8 cellular contexts compared by ENCODE assay signal in the genomic region with DNA sequence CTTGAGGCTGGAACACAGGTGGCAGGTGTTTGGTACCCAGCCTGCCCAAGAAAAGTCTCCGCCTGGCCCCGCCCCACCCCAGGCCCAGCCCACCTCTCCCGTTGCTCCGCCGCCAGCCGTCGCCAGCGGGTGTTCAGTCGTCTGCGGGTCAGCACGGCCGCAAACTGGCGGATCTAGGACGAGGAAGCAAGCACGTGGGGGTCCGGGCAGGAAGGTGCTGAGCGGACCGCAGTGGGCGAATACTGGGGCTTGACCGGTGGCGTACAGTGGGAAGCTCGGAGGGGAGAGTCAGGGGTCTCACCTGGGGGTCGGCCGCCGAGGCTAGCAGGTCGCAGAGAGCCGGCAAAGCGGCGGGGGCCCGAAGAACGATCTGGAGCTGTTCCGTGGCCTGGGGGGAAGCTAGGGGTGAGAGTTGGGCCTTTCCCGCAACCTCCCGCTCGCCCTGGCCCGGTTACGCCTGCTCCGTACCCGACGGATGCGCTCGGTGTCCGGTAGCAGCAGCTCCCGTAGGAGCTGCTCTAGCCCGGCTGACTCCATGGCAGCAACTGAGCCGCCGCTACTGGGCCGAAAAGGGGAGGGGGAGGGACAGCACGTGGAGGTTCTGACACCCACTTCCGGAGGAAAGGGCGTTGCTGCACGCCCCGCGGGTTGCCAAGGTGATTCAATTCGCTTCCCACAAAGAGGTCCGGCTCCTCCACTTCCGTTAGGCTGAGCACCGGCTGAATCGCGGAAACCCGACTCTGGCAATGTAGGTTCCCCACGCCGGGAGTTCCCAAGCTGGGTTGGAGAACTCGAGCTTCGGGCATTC. TPM values are rescaled to one million over a fixed set of nuclear protein-coding genes. Genes with fewer than 3 reads are reported as not detected.
A peak's percentile ranks its signal among the peaks of the same experiment; 100 is the strongest.
DNase-seq lines count a peak whose midpoint lies in the region; TF ChIP-seq lines count a peak whose summit lies in the region.

A gene with protein sequence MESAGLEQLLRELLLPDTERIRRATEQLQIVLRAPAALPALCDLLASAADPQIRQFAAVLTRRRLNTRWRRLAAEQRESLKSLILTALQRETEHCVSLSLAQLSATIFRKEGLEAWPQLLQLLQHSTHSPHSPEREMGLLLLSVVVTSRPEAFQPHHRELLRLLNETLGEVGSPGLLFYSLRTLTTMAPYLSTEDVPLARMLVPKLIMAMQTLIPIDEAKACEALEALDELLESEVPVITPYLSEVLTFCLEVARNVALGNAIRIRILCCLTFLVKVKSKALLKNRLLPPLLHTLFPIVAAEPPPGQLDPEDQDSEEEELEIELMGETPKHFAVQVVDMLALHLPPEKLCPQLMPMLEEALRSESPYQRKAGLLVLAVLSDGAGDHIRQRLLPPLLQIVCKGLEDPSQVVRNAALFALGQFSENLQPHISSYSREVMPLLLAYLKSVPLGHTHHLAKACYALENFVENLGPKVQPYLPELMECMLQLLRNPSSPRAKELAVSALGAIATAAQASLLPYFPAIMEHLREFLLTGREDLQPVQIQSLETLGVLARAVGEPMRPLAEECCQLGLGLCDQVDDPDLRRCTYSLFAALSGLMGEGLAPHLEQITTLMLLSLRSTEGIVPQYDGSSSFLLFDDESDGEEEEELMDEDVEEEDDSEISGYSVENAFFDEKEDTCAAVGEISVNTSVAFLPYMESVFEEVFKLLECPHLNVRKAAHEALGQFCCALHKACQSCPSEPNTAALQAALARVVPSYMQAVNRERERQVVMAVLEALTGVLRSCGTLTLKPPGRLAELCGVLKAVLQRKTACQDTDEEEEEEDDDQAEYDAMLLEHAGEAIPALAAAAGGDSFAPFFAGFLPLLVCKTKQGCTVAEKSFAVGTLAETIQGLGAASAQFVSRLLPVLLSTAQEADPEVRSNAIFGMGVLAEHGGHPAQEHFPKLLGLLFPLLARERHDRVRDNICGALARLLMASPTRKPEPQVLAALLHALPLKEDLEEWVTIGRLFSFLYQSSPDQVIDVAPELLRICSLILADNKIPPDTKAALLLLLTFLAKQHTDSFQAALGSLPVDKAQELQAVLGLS (minus strand): TSS at position 566 of the 808 bp plus-strand sequence. CDS start 29 bp downstream, at position 537.

- H3K27ac ChIP-seq in SJSA1: peak within 1 kb of the TSS; percentile 23; the same call in 1 of the 2 replicates

- H3K4me3 ChIP-seq in SJSA1 (peak within 1 kb of the TSS; percentile 54), neuron (ENCODE audit: low read length) (peak within 1 kb of the TSS; percentile 69)

- H3K36me3 ChIP-seq in SJSA1 (peaks cover 55% of the 10 kb centered on the region), neuron (ENCODE audit: insufficient read depth, low read length) (peaks cover 58% of the 10 kb centered on the region)

- POLR2A ChIA-PET in HEK293T (lab: Yijun Ruan, JAX): interaction anchor here (1.0 to 3.2 kb wide), 12 partner anchors 8 to 867 kb away, joined by 3 to 20 read pairs (median 7); a partner anchor contains a TSS

- CTCF ChIA-PET in HEK293T (lab: Yijun Ruan, JAX): interaction anchor here (0.6 to 1.7 kb wide), 4 partner anchors 24 to 120 kb away, joined by 3 to 5 read pairs (median 3); a partner anchor contains a TSS

- H3K4me1 ChIP-seq in SJSA1 (replicated peaks) (peaks cover 7% of the 10 kb centered on the region), neuron (ENCODE audit: insufficient read depth, low read length) (peaks cover 23% of the 10 kb centered on the region)

- no peak within 1 kb of the TSS for H2AFZ ChIP-seq in neuron (ENCODE audit: low read depth, low read length)

- H3K9me3 ChIP-seq in SJSA1 (replicated peaks) (no peaks in the 10 kb centered on the region), neuron (ENCODE audit: low read length) (no peaks in the 10 kb centered on the region)

- DNase-seq in GM03348 (ENCODE audit: low spot score): peak; percentile 98
- peak; percentile 98 for DNase-seq in HEK293T (ENCODE audit: extremely low spot score)
- DNase-seq in MV-4-11 (lab: John Stamatoyannopoulos, UW): peak; percentile 94
- DNase-seq in SJSA1 (ENCODE audit: low read depth in 1 of 2, low spot score in 2 of 2): peak; percentile 85 to 96
- peak; percentile 83 to 90 (median 88) for DNase-seq in activated naive CD4-positive, alpha-beta T cell (lab: John Stamatoyannopoulos, UW)
- peak; percentile 94 for DNase-seq in foreskin melanocyte
- DNase-seq in stromal cell of bone marrow (ENCODE audit: low read depth): peak; percentile 95

- H3K27me3 ChIP-seq in SJSA1 (replicated peaks) (no peaks in the 10 kb centered on the region), neuron (ENCODE audit: insufficient read depth, low read length) (no peaks in the 10 kb centered on the region)

TF ChIP-seq in HEK293T, 16 proteins besides CTCF, POLR2A, EP300 and RAD21:
- no peak for TF ChIP-seq SP1 (IDR thresholded peaks at IDR 0.05)
- no peak for TF ChIP-seq SUZ12 (IDR thresholded peaks at IDR 0.05)
- TF ChIP-seq LEF1 (IDR thresholded peaks at IDR 0.05; ENCODE audit: borderline replicate concordance): peak; percentile 68; the same call in 1 of the 2 replicates
- no peak for TF ChIP-seq HDGF (IDR thresholded peaks at IDR 0.05; ENCODE audit: borderline replicate concordance)
- TF ChIP-seq FOXK2 (IDR thresholded peaks at IDR 0.05): no peak
- TF ChIP-seq ZNF384 (IDR thresholded peaks at IDR 0.05): no peak
- no peak for TF ChIP-seq NFRKB (IDR thresholded peaks at IDR 0.05)
- no peak for TF ChIP-seq FOXA1 (IDR thresholded peaks at IDR 0.05)
- TF ChIP-seq CTBP1 (IDR thresholded peaks at IDR 0.05; ENCODE audit: borderline replicate concordance): peak; percentile 91
- peak; percentile 57 for TF ChIP-seq ELF4 (IDR thresholded peaks at IDR 0.05)
- peak; percentile 54; the same call in 1 of the 2 replicates for TF ChIP-seq FOXM1 (IDR thresholded peaks at IDR 0.05; ENCODE audit: borderline replicate concordance)
- peak; percentile 75 for TF ChIP-seq L3MBTL2 (conservative IDR thresholded peaks at IDR 0.05)
- TF ChIP-seq BHLHE40 (IDR thresholded peaks at IDR 0.05; ENCODE audit: borderline replicate concordance): no peak
- TF ChIP-seq, protein P1, sequence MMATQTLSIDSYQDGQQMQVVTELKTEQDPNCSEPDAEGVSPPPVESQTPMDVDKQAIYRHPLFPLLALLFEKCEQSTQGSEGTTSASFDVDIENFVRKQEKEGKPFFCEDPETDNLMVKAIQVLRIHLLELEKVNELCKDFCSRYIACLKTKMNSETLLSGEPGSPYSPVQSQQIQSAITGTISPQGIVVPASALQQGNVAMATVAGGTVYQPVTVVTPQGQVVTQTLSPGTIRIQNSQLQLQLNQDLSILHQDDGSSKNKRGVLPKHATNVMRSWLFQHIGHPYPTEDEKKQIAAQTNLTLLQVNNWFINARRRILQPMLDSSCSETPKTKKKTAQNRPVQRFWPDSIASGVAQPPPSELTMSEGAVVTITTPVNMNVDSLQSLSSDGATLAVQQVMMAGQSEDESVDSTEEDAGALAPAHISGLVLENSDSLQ (IDR thresholded peaks at IDR 0.05): peak; percentile 72
- TF ChIP-seq ARNT (IDR thresholded peaks at IDR 0.05): peak; percentile 74; the same call in 1 of the 2 replicates
- TF ChIP-seq TARDBP (IDR thresholded peaks at IDR 0.05): no peak
TF ChIP-seq in HEK293T: peak in this region for 7.

RNA-seq across cellular contexts. Expression of the gene that starts here (rescaled TPM):
- total RNA-seq in SJSA1 (2014; rRNA removed; shearing (Covaris generic)): 25.1 and 27.6 TPM in 2 replicates

Comparison
In these comparisons a context has a peak if more than half of its experiments do, and no peak if none do; other contexts are left out.
1. Peak in every context shown above with its lines: DNase-seq, H3K4me3 ChIP-seq and H3K27ac ChIP-seq.